Comparison of ENCODE assay signal across 31 cellular contexts in genomic region chr20:39076958-39077357, GRCh38.
A peak's percentile ranks its signal among the peaks of the same experiment; 100 is the strongest.
DNase-seq lines count a peak whose midpoint lies in the region; ATAC-seq, FAIRE-seq and TF ChIP-seq lines count a peak whose summit lies in the region.
"Had no signal": no experiment of that assay in that cellular context is flagged by ENCODE, and none has a peak within 500 bp of the region (broad histone marks: within the 10 kb centered on the region; RNA-seq: fewer than 3 reads in every experiment).

No MANE protein-coding gene starts in this region.

- H2BK5ac ChIP-seq in neuronal stem cell (ENCODE audit: low read length) = no peak overlapping the region

- CTCF ChIA-PET in HepG2 (lab: Yijun Ruan, JAX; ENCODE audit: low intra/inter-chr PET ratio, low total read pairs) = no interaction called here

- no peak overlapping the region for H3K14ac ChIP-seq in neuronal stem cell (ENCODE audit: low read length)

- no peak for FAIRE-seq in HepG2 (lab: Jason Lieb, UNC)
- FAIRE-seq: A204.1, A549, D721Med had no signal

- H3K18ac ChIP-seq in neuronal stem cell (ENCODE audit: low read length) = peak overlapping the region; percentile 65

- H3K4ac ChIP-seq in neuronal stem cell (ENCODE audit: low read length) = no peak overlapping the region

- H3K27ac ChIP-seq in HepG2 (ENCODE audit: extremely low read length, insufficient read depth, low read length) (no peak overlapping the region), right lobe of liver (no peak overlapping the region), neuronal stem cell (replicated peaks; ENCODE audit: low read length) (no peak overlapping the region)
- H3K27ac ChIP-seq: 22Rv1; A549; BLaER1; BLaER1 treated with 17β-estradiol and CSF1 and Interleukin-3, amounts not matched to agents 10 nM and 100 nM; C4-2B had no signal

- H3K79me2 ChIP-seq in HepG2 (ENCODE audit: insufficient read depth, low read length) = no peaks in the 10 kb centered on the region

- H3K9ac ChIP-seq in HepG2 (ENCODE audit: insufficient read depth, low read depth, low read length) = no peak overlapping the region
- H3K9ac ChIP-seq in neuronal stem cell (ENCODE audit: low read depth, low read length, poor library complexity) = no peak overlapping the region
- H3K9ac ChIP-seq: BLaER1; BLaER1 treated with 17β-estradiol and CSF1 and Interleukin-3, amounts not matched to agents 10 nM and 100 nM had no signal

- H2AFZ ChIP-seq in HepG2 (ENCODE audit: low read length) = no peak overlapping the region
- H2AFZ ChIP-seq in neuronal stem cell (ENCODE audit: low read length) = no peak overlapping the region

- H3K36me3 ChIP-seq in HepG2 (replicated peaks in 1 of 2; ENCODE audit: control insufficient read depth in 1 of 2, insufficient read depth in 2 of 2, low read length in 2 of 2) (no peaks in the 10 kb centered on the region), right lobe of liver (no peaks in the 10 kb centered on the region), neuronal stem cell (replicated peaks in 1 of 2; ENCODE audit: control insufficient read depth in 2 of 2, insufficient read depth in 2 of 2, low read length in 2 of 2) (no peaks in the 10 kb centered on the region)
- H3K36me3 ChIP-seq: BE2C; BLaER1; BLaER1 treated with 17β-estradiol and CSF1 and Interleukin-3, amounts not matched to agents 10 nM and 100 nM had no signal

- H3K27me3 ChIP-seq in HepG2 (ENCODE audit: control insufficient read depth in 1 of 2, insufficient read depth in 2 of 2, low read length in 2 of 2) (peaks cover 2 to 40% of the 10 kb centered on the region in 2 experiments; a peak in 3 of 5 replicates), right lobe of liver (no peaks in the 10 kb centered on the region), neuronal stem cell (ENCODE audit: control insufficient read depth in 3 of 3, insufficient read depth in 3 of 3, low read depth in 1 of 3, low read length in 3 of 3) (no peaks in the 10 kb centered on the region)
- H3K27me3 ChIP-seq: BE2C; BLaER1; BLaER1 treated with 17β-estradiol and CSF1 and Interleukin-3, amounts not matched to agents 10 nM and 100 nM had no signal

- ATAC-seq in HepG2 (no peak), right lobe of liver (no peak)
- ATAC-seq: A549; CD8-positive, alpha-beta T cell had no signal

- no peak overlapping the region for H2AK5ac ChIP-seq in neuronal stem cell (ENCODE audit: low read depth, low read length)

- no peak overlapping the region for H4K8ac ChIP-seq in neuronal stem cell (ENCODE audit: low read depth, low read length)

- no peak overlapping the region for H2BK120ac ChIP-seq in neuronal stem cell (ENCODE audit: low read depth, low read length)

- no peak overlapping the region for H2BK12ac ChIP-seq in neuronal stem cell (ENCODE audit: low read length)

- DNase-seq in HepG2 (ENCODE audit: low spot score) (no peak), right lobe of liver (no peak), neuronal stem cell (ENCODE audit: low spot score) (no peak), NCI-H510A treated with DMSO at 0.1 percent for 48 hours (lab: John Stamatoyannopoulos, UW) (no peak)
- DNase-seq: 8988T; ACHN; AML-193; BE2C; C1 segment of cervical spinal cord; Caco-2; Calu3; CD4-positive, alpha-beta memory T cell; CD4-positive, alpha-beta T cell; CD4-positive, CD25-positive, alpha-beta regulatory T cell; CD8-positive, alpha-beta memory T cell; CD8-positive, alpha-beta T cell; COR-L47; DMS 273 treated with DMSO at 0.1 percent for 48 hours; DMS153; DMS53; DMS79; DMS79 treated with DMSO at 0.1 percent for 48 hours; DND-41; EL had no signal

- no peak overlapping the region for H4K91ac ChIP-seq in neuronal stem cell (ENCODE audit: low read depth, low read length, poor library complexity)

- H3K4me2 ChIP-seq in HepG2 (ENCODE audit: low read depth, low read length) = no peak overlapping the region
- no peak overlapping the region for H3K4me2 ChIP-seq in neuronal stem cell (ENCODE audit: insufficient read depth, low read length, poor library complexity, severe bottlenecking)
- H3K4me2 ChIP-seq: A549 had no signal

- no peak overlapping the region for H3K23ac ChIP-seq in neuronal stem cell (ENCODE audit: low read depth, low read length, poor library complexity)

- intact Hi-C loops in HepG2 (cut with micrococcal nuclease; ENCODE audit: unreplicated experiment) (no loop called here), right lobe of liver (cut with DNase I) (no loop called here)

- TF ChIP-seq RAD21 in HepG2 (CRISPR knock-in tag; IDR thresholded peaks at IDR 0.05) = no peak

- no peaks in the 10 kb centered on the region for H4K20me1 ChIP-seq in HepG2 (ENCODE audit: insufficient read depth, low read length)
- H4K20me1 ChIP-seq: BLaER1; BLaER1 treated with 17β-estradiol and CSF1 and Interleukin-3, amounts not matched to agents 10 nM and 100 nM had no signal

- TF ChIP-seq CTCF in HepG2 (CRISPR knock-in tag; IDR thresholded peaks at IDR 0.05) (no peak), right lobe of liver (IDR thresholded peaks at IDR 0.05) (no peak)

- in situ Hi-C loops in HepG2 (cut with HindIII; ENCODE audit: extremely low pct_ligation_motif_present, low pct_unique_long_range_greater_than_20kb) = no loop called here

- H3K79me1 ChIP-seq in neuronal stem cell (ENCODE audit: low read depth, low read length) = no peaks in the 10 kb centered on the region

- POLR2A ChIA-PET in HepG2 (lab: Yijun Ruan, JAX) = interaction anchor here (3.2 kb wide), 1 partner anchor 27 kb away, joined by 11 read pairs; no protein-coding TSS in a partner anchor

- TF ChIP-seq POLR2A in HepG2 (IDR thresholded peaks at IDR 0.05; ENCODE audit: insufficient read depth in 1 of 2, low read depth in 2 of 2, low read length in 2 of 2) (no peak), right lobe of liver (IDR thresholded peaks at IDR 0.05) (no peak)

- H3K4me3 ChIP-seq in HepG2 (replicated peaks in 1 of 3; ENCODE audit: insufficient read depth in 1 of 3, low read depth in 2 of 3, low read length in 3 of 3) (no peak overlapping the region), right lobe of liver (no peak overlapping the region), neuronal stem cell (ENCODE audit: low read length in 2 of 2) (no peak overlapping the region)
- H3K4me3 ChIP-seq: A549; BLaER1; BLaER1 treated with 17β-estradiol and CSF1 and Interleukin-3, amounts not matched to agents 10 nM and 100 nM had no signal

- TF ChIP-seq EP300 in HepG2 (IDR thresholded peaks at IDR 0.05; ENCODE audit: low read depth in 2 of 2, low read length in 2 of 2) (no peak), HepG2 (CRISPR knock-in tag; IDR thresholded peaks at IDR 0.05; ENCODE audit: borderline replicate concordance) (no peak)

- H3K4me1 ChIP-seq in HepG2 (ENCODE audit: insufficient read depth, low read length) (peaks cover under 1% of the 10 kb centered on the region; the same call in 1 of the 2 replicates), right lobe of liver (no peaks in the 10 kb centered on the region), neuronal stem cell (ENCODE audit: control insufficient read depth in 2 of 2, insufficient read depth in 1 of 2, low read depth in 1 of 2, low read length in 2 of 2) (no peaks in the 10 kb centered on the region)
- H3K4me1 ChIP-seq: A549, BE2C, Caco-2 had no signal

- 7% methylated on average over 7 of the region's 7 CpGs for WGBS in HepG2 (ENCODE audit: low lambda C conversion rate)
- 22% methylated on average over 6 of the region's 7 CpGs for WGBS in right lobe of liver (ENCODE audit: insufficient coverage, low coverage, low lambda C conversion rate, missing lambda C conversion rate)
- WGBS in neuronal stem cell (ENCODE audit: extremely low coverage in 2 of 2, insufficient read length in 2 of 2, insufficient replicate concordance in 1 of 2), 2 donors = no CpG with 5 or more reads among the region's 7 CpGs

- no TSS peak for BruUV-seq in HepG2 (replicated peaks; lab: Mats Ljungman, UMichigan)

- H2BK15ac ChIP-seq in neuronal stem cell (ENCODE audit: low read length) = no peak overlapping the region

- H3K9me3 ChIP-seq in HepG2 (ENCODE audit: low read length) (no peaks in the 10 kb centered on the region), right lobe of liver (no peaks in the 10 kb centered on the region), neuronal stem cell (replicated peaks in 1 of 2; ENCODE audit: control insufficient read depth in 2 of 2, insufficient read depth in 1 of 2, low read depth in 1 of 2, low read length in 2 of 2) (no peaks in the 10 kb centered on the region)
- H3K9me3 ChIP-seq: A549; BE2C; BLaER1; BLaER1 treated with 17β-estradiol and CSF1 and Interleukin-3, amounts not matched to agents 10 nM and 100 nM; Caco-2 had no signal

TF ChIP-seq in HepG2, 621 proteins besides CTCF, POLR2A, EP300 and RAD21:
- TF ChIP-seq, protein P1, sequence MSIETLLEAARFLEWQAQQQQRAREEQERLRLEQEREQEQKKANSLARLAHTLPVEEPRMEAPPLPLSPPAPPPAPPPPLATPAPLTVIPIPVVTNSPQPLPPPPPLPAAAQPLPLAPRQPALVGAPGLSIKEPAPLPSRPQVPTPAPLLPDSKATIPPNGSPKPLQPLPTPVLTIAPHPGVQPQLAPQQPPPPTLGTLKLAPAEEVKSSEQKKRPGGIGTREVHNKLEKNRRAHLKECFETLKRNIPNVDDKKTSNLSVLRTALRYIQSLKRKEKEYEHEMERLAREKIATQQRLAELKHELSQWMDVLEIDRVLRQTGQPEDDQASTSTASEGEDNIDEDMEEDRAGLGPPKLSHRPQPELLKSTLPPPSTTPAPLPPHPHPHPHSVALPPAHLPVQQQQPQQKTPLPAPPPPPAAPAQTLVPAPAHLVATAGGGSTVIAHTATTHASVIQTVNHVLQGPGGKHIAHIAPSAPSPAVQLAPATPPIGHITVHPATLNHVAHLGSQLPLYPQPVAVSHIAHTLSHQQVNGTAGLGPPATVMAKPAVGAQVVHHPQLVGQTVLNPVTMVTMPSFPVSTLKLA (IDR thresholded peaks at IDR 0.05) = peak; percentile 64
- TF ChIP-seq USF2 (IDR thresholded peaks at IDR 0.05; ENCODE audit: low read depth, low read length) = no peak
- no peak for TF ChIP-seq USF2 (CRISPR knock-in tag; IDR thresholded peaks at IDR 0.05; ENCODE audit: borderline replicate concordance)
